Comparison of ENCODE assay signal across 1 cellular context in genomic region chr6:27809939-27810767, GRCh38.
TF ChIP-seq lines count a peak whose summit lies in the region.

No MANE protein-coding gene starts in this region.

TF ChIP-seq in K562, 482 proteins besides CTCF, POLR2A, EP300 and RAD21 (continued from another document and continues in another):
- TF ChIP-seq THAP7 (CRISPR knock-in tag; IDR thresholded peaks at IDR 0.05): peak; percentile 64; the same call in 1 of the 2 replicates
- no peak; the same call in 1 of the 2 replicates for TF ChIP-seq SIN3B (IDR thresholded peaks at IDR 0.05; ENCODE audit: low read depth)
- TF ChIP-seq RBBP5 (IDR thresholded peaks at IDR 0.05; ENCODE audit: borderline replicate concordance, insufficient read depth, low read length, poor library complexity, severe bottlenecking): peak; percentile 98
- no peak for TF ChIP-seq TRIM25 (IDR thresholded peaks at IDR 0.05; ENCODE audit: borderline replicate concordance)
- peak; percentile 92 for TF ChIP-seq PCBP1 (IDR thresholded peaks at IDR 0.05; ENCODE audit: low read depth, low read length, poor library complexity, severe bottlenecking)
- TF ChIP-seq TSHZ1 (CRISPR knock-in tag; IDR thresholded peaks at IDR 0.05): no peak
- TF ChIP-seq SMC3 (conservative IDR thresholded peaks at IDR 0.05; ENCODE audit: insufficient read depth, low read depth, low read length): peak; percentile 31
- TF ChIP-seq FOXJ2 (tag; IDR thresholded peaks at IDR 0.05): no peak; the same call in 1 of the 2 replicates
- no peak for TF ChIP-seq ZNF280B (CRISPR knock-in tag; IDR thresholded peaks at IDR 0.05)
- TF ChIP-seq TCF3 (CRISPR knock-in tag; IDR thresholded peaks at IDR 0.05): peak; percentile 36; the same call in 1 of the 2 replicates
- peak; percentile 83 for TF ChIP-seq GTF2A2 (tag; IDR thresholded peaks at IDR 0.05)
- TF ChIP-seq ZNF398 (CRISPR knock-in tag; IDR thresholded peaks at IDR 0.05): no peak
- TF ChIP-seq BCOR (IDR thresholded peaks at IDR 0.05): peak; percentile 61
- peak; percentile 98 for TF ChIP-seq THAP12 (CRISPR knock-in tag; IDR thresholded peaks at IDR 0.05)
- no peak for TF ChIP-seq UBTF (IDR thresholded peaks at IDR 0.05; ENCODE audit: borderline replicate concordance in 1 of 2, low read depth in 2 of 2, low read length in 2 of 2)
- TF ChIP-seq ZNF174 (CRISPR knock-in tag; IDR thresholded peaks at IDR 0.05): no peak
- no peak for TF ChIP-seq GTF3C2 (IDR thresholded peaks at IDR 0.05; ENCODE audit: borderline replicate concordance, extremely low read depth, insufficient read length)
- TF ChIP-seq ILF3 (IDR thresholded peaks at IDR 0.05; ENCODE audit: borderline replicate concordance): peak; percentile 78; the same call in 1 of the 2 replicates
- TF ChIP-seq HOXB6 (CRISPR knock-in tag; IDR thresholded peaks at IDR 0.05; ENCODE audit: borderline replicate concordance): 0 out of 2 replicates have a peak, but pooled peaks have one; percentile 44
- peak; percentile 99; the same call in 1 of the 2 replicates for TF ChIP-seq KAT7 (CRISPR knock-in tag; IDR thresholded peaks at IDR 0.05; ENCODE audit: borderline replicate concordance)
- TF ChIP-seq BHLHE40 (IDR thresholded peaks at IDR 0.05; ENCODE audit: low read length): 0 out of 2 replicates have a peak, but pooled peaks have one; percentile 57
- TF ChIP-seq TEAD4 (IDR thresholded peaks at IDR 0.05; ENCODE audit: low read length): no peak; the same call in 1 of the 2 replicates
- no peak for TF ChIP-seq TEAD4 (CRISPR knock-in tag; IDR thresholded peaks at IDR 0.05; ENCODE audit: borderline replicate concordance)
- no peak for TF ChIP-seq CCAR2 (IDR thresholded peaks at IDR 0.05; ENCODE audit: low read depth, low read length)
- peak; percentile 96 for TF ChIP-seq RERE (CRISPR knock-in tag; IDR thresholded peaks at IDR 0.05; ENCODE audit: borderline replicate concordance)
- peak; percentile 77 for TF ChIP-seq HDAC2 (IDR thresholded peaks at IDR 0.05)
- TF ChIP-seq ZNF165 (CRISPR knock-in tag; IDR thresholded peaks at IDR 0.05; ENCODE audit: borderline replicate concordance): no peak; the same call in 1 of the 2 replicates
- TF ChIP-seq ELF2 (CRISPR knock-in tag; IDR thresholded peaks at IDR 0.05): no peak
- no peak for TF ChIP-seq YBX1 (IDR thresholded peaks at IDR 0.05)
- TF ChIP-seq LEF1 (IDR thresholded peaks at IDR 0.05): no peak
- TF ChIP-seq MTF1 (CRISPR knock-in tag; IDR thresholded peaks at IDR 0.05; ENCODE audit: borderline replicate concordance): no peak
